Comparison of ENCODE assay signal across 25 cellular contexts in the genomic region with DNA sequence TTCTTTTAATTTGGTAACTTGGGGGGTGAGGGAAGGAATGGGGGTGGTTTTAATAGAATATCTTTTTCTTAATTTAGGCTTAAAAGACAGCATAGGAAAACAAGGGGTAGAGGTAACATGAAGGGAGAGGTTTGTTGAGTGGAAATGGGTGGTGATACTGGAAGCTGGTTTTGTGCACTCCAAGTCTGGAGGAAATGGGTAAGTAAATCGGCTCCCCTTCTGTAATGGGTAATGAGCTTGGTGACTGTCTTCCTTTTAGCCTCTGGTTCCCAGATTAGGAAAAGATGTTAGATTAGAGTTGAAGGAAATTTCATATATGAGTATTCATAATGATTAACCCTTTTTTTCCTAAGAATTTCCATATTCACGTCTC.
"Had no signal": no experiment of that assay in that cellular context is flagged by ENCODE, and none has a peak within 500 bp of the region (broad histone marks: within the 10 kb centered on the region; RNA-seq: fewer than 3 reads in every experiment).

No MANE protein-coding gene starts in this region.

- H3K4me3 Mint-ChIP-seq: activated T-cell treated with anti-CD3 and anti-CD28 coated beads, Interleukin-2, amount 50 U/mL, for 72 hours; brain; effector memory CD8-positive, alpha-beta T cell; naive thymus-derived CD4-positive, alpha-beta T cell; neural crest cell; T-helper 2 cell treated with Interferon-gamma antibody and Interleukin-4, amounts not matched to agents 5 μg/mL and 100 μg/mL, for 36 hours had no signal

- H3K36me3 Mint-ChIP-seq: activated naive CD4-positive, alpha-beta T cell treated with anti-CD3 and anti-CD28 coated beads, Interleukin-2, amount 50 U/mL, for 72 hours; brain; naive thymus-derived CD4-positive, alpha-beta T cell had no signal

- H3K27ac ChIP-seq: adrenal gland, cardiac muscle cell, coronary artery, heart right ventricle, right lobe of liver, tibial nerve had no signal

- FAIRE-seq: endothelial cell of umbilical vein had no signal

- DNase-seq: activated CD4-positive, alpha-beta T cell treated with anti-CD3 and anti-CD28 coated beads for 4 hours; activated CD4-positive, alpha-beta T cell treated with anti-CD3 and anti-CD28 coated beads, Interleukin-2, amount 50 U/mL, for 4 hours; activated CD4-positive, CD25-positive, alpha-beta regulatory T cell; activated naive CD4-positive, alpha-beta T cell; activated T-cell treated with anti-CD3 and anti-CD28 coated beads for 4 hours; activated T-cell treated with anti-CD3 and anti-CD28 coated beads, Interleukin-2, amount 50 U/mL, for 72 hours; adrenal gland; aorta; cerebellar nuclear complex; effector memory CD8-positive, alpha-beta T cell; heart right ventricle; midbrain; naive thymus-derived CD4-positive, alpha-beta T cell; occipital lobe; right lobe of liver; stimulated activated CD4-positive, alpha-beta T cell treated with anti-CD3 and anti-CD28 coated beads, Interleukin-2, amount 100 ng/mL, for 48 hours; stimulated activated naive CD4-positive, alpha-beta T cell treated with Interleukin-2 at 50 U/mL for 16 hours had no signal

- H3K36me3 ChIP-seq: adrenal gland, cardiac muscle cell, heart right ventricle, right lobe of liver, tibial nerve had no signal

- H3K9me3 Mint-ChIP-seq: activated naive CD4-positive, alpha-beta T cell treated with anti-CD3 and anti-CD28 coated beads, Interleukin-2, amount 50 U/mL, for 72 hours; activated T-cell treated with anti-CD3 and anti-CD28 coated beads, Interleukin-2, amount 50 U/mL, for 72 hours; brain; effector memory CD8-positive, alpha-beta T cell; naive thymus-derived CD4-positive, alpha-beta T cell; neural crest cell; T-helper 2 cell treated with Interferon-gamma antibody and Interleukin-4, amounts not matched to agents 5 μg/mL and 100 μg/mL, for 36 hours had no signal

- H3K27me3 ChIP-seq: adrenal gland, cardiac muscle cell, heart right ventricle, right lobe of liver, tibial nerve had no signal

- H3K27ac Mint-ChIP-seq: activated naive CD4-positive, alpha-beta T cell treated with anti-CD3 and anti-CD28 coated beads, Interleukin-2, amount 50 U/mL, for 72 hours; activated T-cell treated with anti-CD3 and anti-CD28 coated beads, Interleukin-2, amount 50 U/mL, for 72 hours; effector memory CD8-positive, alpha-beta T cell; naive thymus-derived CD4-positive, alpha-beta T cell; T-helper 2 cell treated with Interferon-gamma antibody and Interleukin-4, amounts not matched to agents 5 μg/mL and 100 μg/mL, for 36 hours had no signal

- ATAC-seq: activated naive CD4-positive, alpha-beta T cell treated with anti-CD3 and anti-CD28 coated beads, Interleukin-2, amount 50 U/mL, for 72 hours; activated T-cell treated with anti-CD3 and anti-CD28 coated beads, Interleukin-2, amount 50 U/mL, for 72 hours; effector memory CD8-positive, alpha-beta T cell; heart right ventricle; naive thymus-derived CD4-positive, alpha-beta T cell; right lobe of liver had no signal

- H3K4me1 ChIP-seq: right lobe of liver had no signal

- H3K9me3 ChIP-seq: adrenal gland, heart right ventricle, right lobe of liver, tibial nerve had no signal

- H3K4me1 Mint-ChIP-seq: naive thymus-derived CD4-positive, alpha-beta T cell had no signal

- H3K27me3 Mint-ChIP-seq: brain had no signal

- H3K4me3 ChIP-seq: adrenal gland, cardiac muscle cell, coronary artery, heart right ventricle, right lobe of liver, tibial nerve had no signal
